ENCODE assay signal across 12 cellular contexts in the genomic region with DNA sequence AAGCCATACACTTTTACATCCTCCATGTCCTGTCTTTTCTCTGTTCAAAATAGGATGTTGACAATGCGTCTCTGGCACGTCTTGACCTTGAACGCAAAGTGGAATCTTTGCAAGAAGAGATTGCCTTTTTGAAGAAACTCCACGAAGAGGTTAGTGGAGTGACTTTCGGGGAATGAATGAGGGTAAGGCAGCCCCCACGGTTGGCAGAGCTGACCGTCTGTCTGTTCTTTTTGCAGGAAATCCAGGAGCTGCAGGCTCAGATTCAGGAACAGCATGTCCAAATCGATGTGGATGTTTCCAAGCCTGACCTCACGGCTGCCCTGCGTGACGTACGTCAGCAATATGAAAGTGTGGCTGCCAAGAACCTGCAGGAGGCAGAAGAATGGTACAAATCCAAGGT.
DNase-seq lines count a peak whose midpoint lies in the region; ATAC-seq and TF ChIP-seq lines count a peak whose summit lies in the region.
"Had no signal": no experiment of that assay in that cellular context is flagged by ENCODE, and none has a peak within 500 bp of the region (broad histone marks: within the 10 kb centered on the region; RNA-seq: fewer than 3 reads in every experiment).

No MANE protein-coding gene starts in this region.

- H3K27ac Mint-ChIP-seq in nephron, result peak overlapping the region in 1 of 3 experiments; percentile 44

- H3K4me3 ChIP-seq in ACC112 (ENCODE audit: low read depth, low read length) (peak overlapping the region; percentile 97), HUES48 (ENCODE audit: low read depth, low read length) (no peak overlapping the region), duodenal mucosa (ENCODE audit: low read depth in 1 of 2, low read length in 2 of 2) (peak overlapping the region; percentile 7 to 17)
- H3K4me3 ChIP-seq: lung had no signal

- H3K27me3 ChIP-seq in ACC112 (ENCODE audit: insufficient read depth, low read length) (no peaks in the 10 kb centered on the region), HUES48 (ENCODE audit: control insufficient read depth, insufficient read depth, low read length) (peaks cover 8% of the 10 kb centered on the region; the same call in 1 of the 2 replicates), duodenal mucosa (ENCODE audit: control insufficient read depth in 1 of 2, insufficient read depth in 2 of 2, low read length in 2 of 2) (peaks cover 0 to 7% of the 10 kb centered on the region in 2 donors)

- no peaks in the 10 kb centered on the region for H3K9me3 Mint-ChIP-seq in nephron
- H3K9me3 Mint-ChIP-seq: IgD-negative memory B cell had no signal

- ATAC-seq in HG03432 (IDR thresholded peaks at IDR 0.05; ENCODE audit: unreplicated experiment), result no peak

- H3K9ac ChIP-seq in HUES48 (ENCODE audit: low read depth, low read length) (peak overlapping the region; percentile 55; the same call in 1 of the 2 replicates), duodenal mucosa (ENCODE audit: low read depth in 1 of 2, low read length in 2 of 2) (no peak overlapping the region)

- peak overlapping the region; percentile 46 to 69 (median 63) for H3K4me3 Mint-ChIP-seq in nephron

- H3K27me3 Mint-ChIP-seq in nephron (ENCODE audit: low read depth), result no peaks in the 10 kb centered on the region
- H3K27me3 Mint-ChIP-seq: IgD-negative memory B cell had no signal

- H3K4me1 ChIP-seq in ACC112 (ENCODE audit: control insufficient read depth, insufficient read depth, low read length, unreplicated experiment) (peaks cover 34% of the 10 kb centered on the region), HUES48 (ENCODE audit: control insufficient read depth, insufficient read depth, low read length) (0 out of 2 replicates have a peak, but pooled peaks cover 3% of the 10 kb centered on the region), duodenal mucosa (ENCODE audit: control insufficient read depth in 1 of 2, insufficient read depth in 2 of 2, low read length in 2 of 2) (peaks cover 36 to 37% of the 10 kb centered on the region in 2 donors)

- peak overlapping the region; percentile 98 for H3K27ac ChIP-seq in ACC112 (ENCODE audit: low read depth, low read length)
- peak overlapping the region; percentile 21 for H3K27ac ChIP-seq in HUES48 (ENCODE audit: low read depth, low read length)
- no peak overlapping the region for H3K27ac ChIP-seq in duodenal mucosa (ENCODE audit: low read depth, low read length)

- peaks cover 68% of the 10 kb centered on the region for H3K79me2 ChIP-seq in ACC112 (ENCODE audit: control insufficient read depth, insufficient read depth, low read length, unreplicated experiment)

- TF ChIP-seq CTCF in nephron (IDR thresholded peaks at IDR 0.05; ENCODE audit: unreplicated experiment in 3 of 3) (no peak), GM20000 (IDR thresholded peaks at IDR 0.05; ENCODE audit: extremely low read depth, missing control alignments) (no peak)

- DNase-seq in NCI-H128 (lab: John Stamatoyannopoulos, UW; ENCODE audit: unreplicated experiment) (no peak), GM20000 (ENCODE audit: low spot score) (no peak), SKM-1 (lab: John Stamatoyannopoulos, UW; ENCODE audit: unreplicated experiment) (no peak)
- DNase-seq: DND-41; effector CD8-positive, alpha-beta T cell had no signal

- no peak overlapping the region for H2AFZ ChIP-seq in ACC112 (ENCODE audit: low read length, unreplicated experiment)

- peaks cover 78% of the 10 kb centered on the region for H3K36me3 Mint-ChIP-seq in nephron (ENCODE audit: low read depth)

- H3K9me3 ChIP-seq in HUES48 (ENCODE audit: control insufficient read depth, insufficient read depth, low read length) (no peaks in the 10 kb centered on the region), duodenal mucosa (ENCODE audit: control insufficient read depth in 1 of 2, low read length in 2 of 2) (no peaks in the 10 kb centered on the region)

- peaks cover 78% of the 10 kb centered on the region for H3K36me3 ChIP-seq in ACC112 (ENCODE audit: insufficient read depth, low read length)
- peaks cover 72% of the 10 kb centered on the region for H3K36me3 ChIP-seq in HUES48 (ENCODE audit: control insufficient read depth, insufficient read depth, low read length)
- peaks cover 17 to 36% of the 10 kb centered on the region in 2 donors for H3K36me3 ChIP-seq in duodenal mucosa (ENCODE audit: control insufficient read depth in 1 of 2, insufficient read depth in 2 of 2, low read length in 2 of 2)

- H3K4me1 Mint-ChIP-seq in nephron, result peaks cover 47% of the 10 kb centered on the region
